ENCODE assay signal across 1 cellular context in the genomic region with DNA sequence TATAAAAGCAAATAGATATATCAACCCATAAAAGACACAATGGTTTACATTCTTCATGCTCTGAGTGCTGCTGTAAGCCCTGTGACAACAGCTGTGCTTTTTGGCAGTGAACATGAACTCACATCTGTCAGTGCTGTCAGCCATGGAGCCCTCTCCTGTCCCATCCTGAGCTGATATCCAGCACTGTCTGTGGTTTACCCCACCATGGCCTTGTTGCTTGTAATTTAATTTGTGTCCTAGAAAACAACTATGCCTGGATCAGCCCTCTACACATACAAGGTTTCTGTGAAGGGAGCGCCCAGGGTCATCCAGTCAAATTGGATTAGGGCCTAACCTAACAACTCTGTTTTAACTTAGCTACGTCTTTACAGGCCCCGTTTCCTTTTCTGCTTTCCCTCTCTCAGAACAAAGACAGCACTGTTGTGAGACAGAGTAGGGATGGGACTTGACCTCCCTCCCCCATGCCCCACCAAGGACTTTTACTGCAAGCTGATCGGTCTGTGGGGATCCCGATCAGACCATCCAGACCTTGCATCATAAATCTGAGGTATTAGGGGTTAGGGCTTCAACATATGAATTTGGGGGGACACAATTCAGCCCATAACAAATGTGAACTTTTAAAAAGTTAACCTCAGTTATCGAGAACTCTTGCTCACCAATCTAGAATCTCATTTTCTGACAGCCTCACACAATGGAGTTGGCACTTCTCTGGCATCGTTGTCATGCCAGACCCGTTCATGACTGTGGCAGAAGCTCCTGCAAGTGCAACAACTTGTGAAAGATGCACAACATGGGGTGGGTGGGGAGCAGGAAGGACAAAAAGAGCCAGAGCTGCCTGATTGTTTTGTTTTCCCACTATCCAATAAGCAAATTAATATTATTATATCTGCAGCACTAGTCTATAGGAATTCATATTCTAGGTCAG.
A peak's percentile ranks its signal among the peaks of the same experiment; 100 is the strongest.
TF ChIP-seq lines count a peak whose summit lies in the region.

No MANE protein-coding gene starts in this region.

TF ChIP-seq in HepG2, 621 proteins besides CTCF, POLR2A, EP300 and RAD21 (continued from another document and continues in another):
- TF ChIP-seq HNRNPH1 (optimal IDR thresholded peaks at IDR 0.05; ENCODE audit: low read depth, low read length) (no peak), ZNF451 (CRISPR knock-in tag; IDR thresholded peaks at IDR 0.05) (no peak), KDM3A (CRISPR knock-in tag; IDR thresholded peaks at IDR 0.05; ENCODE audit: low read depth) (no peak), NCOR1 (IDR thresholded peaks at IDR 0.05; ENCODE audit: borderline replicate concordance, low read length) (no peak), NFKB2 (CRISPR knock-in tag; IDR thresholded peaks at IDR 0.05; ENCODE audit: borderline replicate concordance) (no peak), ATF1 (CRISPR knock-in tag; IDR thresholded peaks at IDR 0.05) (no peak), ZNF552 (CRISPR knock-in tag; IDR thresholded peaks at IDR 0.05; ENCODE audit: borderline replicate concordance) (no peak), FOSL2 (CRISPR knock-in tag; IDR thresholded peaks at IDR 0.05) (no peak), RORA (CRISPR knock-in tag; IDR thresholded peaks at IDR 0.05) (no peak), SP2 (CRISPR knock-in tag; IDR thresholded peaks at IDR 0.05) (no peak), ZIK1 (CRISPR knock-in tag; IDR thresholded peaks at IDR 0.05; ENCODE audit: borderline replicate concordance, low read depth) (no peak), MIER3 (CRISPR knock-in tag; IDR thresholded peaks at IDR 0.05; ENCODE audit: borderline replicate concordance) (no peak), ZFY (CRISPR knock-in tag; IDR thresholded peaks at IDR 0.05) (peak; percentile 75), CCDC6 (CRISPR knock-in tag; IDR thresholded peaks at IDR 0.05) (no peak), ZNF333 (CRISPR knock-in tag; IDR thresholded peaks at IDR 0.05; ENCODE audit: borderline replicate concordance) (no peak), TEAD2 (CRISPR knock-in tag; IDR thresholded peaks at IDR 0.05) (no peak), ZNF562 (CRISPR knock-in tag; IDR thresholded peaks at IDR 0.05; ENCODE audit: borderline replicate concordance) (no peak), ZNF256 (CRISPR knock-in tag; conservative IDR thresholded peaks at IDR 0.05) (no peak), IRX3 (CRISPR knock-in tag; IDR thresholded peaks at IDR 0.05; ENCODE audit: borderline replicate concordance, low read depth) (no peak), ZSCAN22 (CRISPR knock-in tag; IDR thresholded peaks at IDR 0.05) (no peak), CBX5 (CRISPR knock-in tag; IDR thresholded peaks at IDR 0.05; ENCODE audit: borderline replicate concordance) (0 out of 2 replicates have a peak, but pooled peaks have one; percentile 15), NFATC3 (CRISPR knock-in tag; IDR thresholded peaks at IDR 0.05) (no peak), ZNF598 (CRISPR knock-in tag; IDR thresholded peaks at IDR 0.05; ENCODE audit: borderline replicate concordance) (no peak), RBM22 (optimal IDR thresholded peaks at IDR 0.05; ENCODE audit: low read length) (no peak), ARNT2 (CRISPR knock-in tag; IDR thresholded peaks at IDR 0.05; ENCODE audit: low read depth) (0 out of 2 replicates have a peak, but pooled peaks have one; percentile 35), RBAK (CRISPR knock-in tag; IDR thresholded peaks at IDR 0.05) (no peak), CSRNP2 (CRISPR knock-in tag; conservative IDR thresholded peaks at IDR 0.05; ENCODE audit: low read depth) (no peak), PHF5A (CRISPR knock-in tag; IDR thresholded peaks at IDR 0.05; ENCODE audit: low read depth, unreplicated experiment) (no peak), MATR3 (CRISPR knock-in tag; IDR thresholded peaks at IDR 0.05) (no peak), IKZF1 (IDR thresholded peaks at IDR 0.05) (no peak), ZBTB42 (CRISPR knock-in tag; IDR thresholded peaks at IDR 0.05) (peak; percentile 56; the same call in 1 of the 2 replicates), NBN (conservative IDR thresholded peaks at IDR 0.05) (no peak), ZNF724P (CRISPR knock-in tag; IDR thresholded peaks at IDR 0.05; ENCODE audit: borderline replicate concordance) (peak; percentile 62; the same call in 1 of the 2 replicates), SALL1 (CRISPR knock-in tag; IDR thresholded peaks at IDR 0.05) (peak; percentile 78), ZMYM4 (CRISPR knock-in tag; IDR thresholded peaks at IDR 0.05) (peak; percentile 69), JARID2 (CRISPR knock-in tag; IDR thresholded peaks at IDR 0.05; ENCODE audit: insufficient replicate concordance) (no peak), ISL2 (CRISPR knock-in tag; IDR thresholded peaks at IDR 0.05) (peak; percentile 66), MXI1 (IDR thresholded peaks at IDR 0.05; ENCODE audit: borderline replicate concordance, low read depth, low read length) (no peak), NR2F6 (IDR thresholded peaks at IDR 0.05) (peak; percentile 67), NR2F6 (CRISPR knock-in tag; IDR thresholded peaks at IDR 0.05) (no peak; the same call in 1 of the 2 replicates), NRL (CRISPR knock-in tag; IDR thresholded peaks at IDR 0.05; ENCODE audit: borderline replicate concordance) (no peak), CBX2 (IDR thresholded peaks at IDR 0.05; ENCODE audit: low read depth, low read length) (no peak), CBX2 (CRISPR knock-in tag; IDR thresholded peaks at IDR 0.05; ENCODE audit: low read depth) (no peak), HMGA1 (CRISPR knock-in tag; conservative IDR thresholded peaks at IDR 0.05) (no peak), DNMT1 (CRISPR knock-in tag; IDR thresholded peaks at IDR 0.05) (no peak), RELA (CRISPR knock-in tag; IDR thresholded peaks at IDR 0.05) (no peak)
- TF ChIP-seq, protein P1, sequence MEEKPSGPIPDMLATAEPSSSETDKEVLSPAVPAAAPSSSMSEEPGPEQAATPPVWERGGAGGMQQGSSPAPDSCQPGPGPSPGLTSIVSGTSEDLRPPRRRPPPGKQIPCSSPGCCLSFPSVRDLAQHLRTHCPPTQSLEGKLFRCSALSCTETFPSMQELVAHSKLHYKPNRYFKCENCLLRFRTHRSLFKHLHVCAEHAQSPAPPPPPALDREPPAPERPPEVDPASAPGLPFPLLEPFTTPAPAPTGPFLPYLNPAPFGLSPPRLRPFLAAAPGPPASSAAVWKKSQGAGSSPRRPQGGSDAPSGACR (CRISPR knock-in tag; IDR thresholded peaks at IDR 0.05), result no peak
- TF ChIP-seq, protein P2, sequence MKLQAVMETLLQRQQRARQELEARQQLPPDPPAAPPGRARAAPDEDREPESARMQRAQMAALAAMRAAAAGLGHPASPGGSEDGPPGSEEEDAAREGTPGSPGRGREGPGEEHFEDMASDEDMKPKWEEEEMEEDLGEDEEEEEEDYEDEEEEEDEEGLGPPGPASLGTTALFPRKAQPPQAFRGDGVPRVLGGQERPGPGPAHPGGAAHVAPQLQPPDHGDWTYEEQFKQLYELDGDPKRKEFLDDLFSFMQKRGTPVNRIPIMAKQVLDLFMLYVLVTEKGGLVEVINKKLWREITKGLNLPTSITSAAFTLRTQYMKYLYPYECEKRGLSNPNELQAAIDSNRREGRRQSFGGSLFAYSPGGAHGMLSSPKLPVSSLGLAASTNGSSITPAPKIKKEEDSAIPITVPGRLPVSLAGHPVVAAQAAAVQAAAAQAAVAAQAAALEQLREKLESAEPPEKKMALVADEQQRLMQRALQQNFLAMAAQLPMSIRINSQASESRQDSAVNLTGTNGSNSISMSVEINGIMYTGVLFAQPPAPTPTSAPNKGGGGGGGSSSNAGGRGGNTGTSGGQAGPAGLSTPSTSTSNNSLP (IDR thresholded peaks at IDR 0.05; ENCODE audit: low read depth, low read length), result 0 out of 2 replicates have a peak, but pooled peaks have one; percentile 22
- TF ChIP-seq, protein P3, sequence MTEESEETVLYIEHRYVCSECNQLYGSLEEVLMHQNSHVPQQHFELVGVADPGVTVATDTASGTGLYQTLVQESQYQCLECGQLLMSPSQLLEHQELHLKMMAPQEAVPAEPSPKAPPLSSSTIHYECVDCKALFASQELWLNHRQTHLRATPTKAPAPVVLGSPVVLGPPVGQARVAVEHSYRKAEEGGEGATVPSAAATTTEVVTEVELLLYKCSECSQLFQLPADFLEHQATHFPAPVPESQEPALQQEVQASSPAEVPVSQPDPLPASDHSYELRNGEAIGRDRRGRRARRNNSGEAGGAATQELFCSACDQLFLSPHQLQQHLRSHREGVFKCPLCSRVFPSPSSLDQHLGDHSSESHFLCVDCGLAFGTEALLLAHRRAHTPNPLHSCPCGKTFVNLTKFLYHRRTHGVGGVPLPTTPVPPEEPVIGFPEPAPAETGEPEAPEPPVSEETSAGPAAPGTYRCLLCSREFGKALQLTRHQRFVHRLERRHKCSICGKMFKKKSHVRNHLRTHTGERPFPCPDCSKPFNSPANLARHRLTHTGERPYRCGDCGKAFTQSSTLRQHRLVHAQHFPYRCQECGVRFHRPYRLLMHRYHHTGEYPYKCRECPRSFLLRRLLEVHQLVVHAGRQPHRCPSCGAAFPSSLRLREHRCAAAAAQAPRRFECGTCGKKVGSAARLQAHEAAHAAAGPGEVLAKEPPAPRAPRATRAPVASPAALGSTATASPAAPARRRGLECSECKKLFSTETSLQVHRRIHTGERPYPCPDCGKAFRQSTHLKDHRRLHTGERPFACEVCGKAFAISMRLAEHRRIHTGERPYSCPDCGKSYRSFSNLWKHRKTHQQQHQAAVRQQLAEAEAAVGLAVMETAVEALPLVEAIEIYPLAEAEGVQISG (CRISPR knock-in tag; IDR thresholded peaks at IDR 0.05), result peak; percentile 41; the same call in 1 of the 2 replicates
- TF ChIP-seq, protein P4, sequence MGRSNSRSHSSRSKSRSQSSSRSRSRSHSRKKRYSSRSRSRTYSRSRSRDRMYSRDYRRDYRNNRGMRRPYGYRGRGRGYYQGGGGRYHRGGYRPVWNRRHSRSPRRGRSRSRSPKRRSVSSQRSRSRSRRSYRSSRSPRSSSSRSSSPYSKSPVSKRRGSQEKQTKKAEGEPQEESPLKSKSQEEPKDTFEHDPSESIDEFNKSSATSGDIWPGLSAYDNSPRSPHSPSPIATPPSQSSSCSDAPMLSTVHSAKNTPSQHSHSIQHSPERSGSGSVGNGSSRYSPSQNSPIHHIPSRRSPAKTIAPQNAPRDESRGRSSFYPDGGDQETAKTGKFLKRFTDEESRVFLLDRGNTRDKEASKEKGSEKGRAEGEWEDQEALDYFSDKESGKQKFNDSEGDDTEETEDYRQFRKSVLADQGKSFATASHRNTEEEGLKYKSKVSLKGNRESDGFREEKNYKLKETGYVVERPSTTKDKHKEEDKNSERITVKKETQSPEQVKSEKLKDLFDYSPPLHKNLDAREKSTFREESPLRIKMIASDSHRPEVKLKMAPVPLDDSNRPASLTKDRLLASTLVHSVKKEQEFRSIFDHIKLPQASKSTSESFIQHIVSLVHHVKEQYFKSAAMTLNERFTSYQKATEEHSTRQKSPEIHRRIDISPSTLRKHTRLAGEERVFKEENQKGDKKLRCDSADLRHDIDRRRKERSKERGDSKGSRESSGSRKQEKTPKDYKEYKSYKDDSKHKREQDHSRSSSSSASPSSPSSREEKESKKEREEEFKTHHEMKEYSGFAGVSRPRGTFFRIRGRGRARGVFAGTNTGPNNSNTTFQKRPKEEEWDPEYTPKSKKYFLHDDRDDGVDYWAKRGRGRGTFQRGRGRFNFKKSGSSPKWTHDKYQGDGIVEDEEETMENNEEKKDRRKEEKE (IDR thresholded peaks at IDR 0.05), result no peak
- TF ChIP-seq, protein P5, sequence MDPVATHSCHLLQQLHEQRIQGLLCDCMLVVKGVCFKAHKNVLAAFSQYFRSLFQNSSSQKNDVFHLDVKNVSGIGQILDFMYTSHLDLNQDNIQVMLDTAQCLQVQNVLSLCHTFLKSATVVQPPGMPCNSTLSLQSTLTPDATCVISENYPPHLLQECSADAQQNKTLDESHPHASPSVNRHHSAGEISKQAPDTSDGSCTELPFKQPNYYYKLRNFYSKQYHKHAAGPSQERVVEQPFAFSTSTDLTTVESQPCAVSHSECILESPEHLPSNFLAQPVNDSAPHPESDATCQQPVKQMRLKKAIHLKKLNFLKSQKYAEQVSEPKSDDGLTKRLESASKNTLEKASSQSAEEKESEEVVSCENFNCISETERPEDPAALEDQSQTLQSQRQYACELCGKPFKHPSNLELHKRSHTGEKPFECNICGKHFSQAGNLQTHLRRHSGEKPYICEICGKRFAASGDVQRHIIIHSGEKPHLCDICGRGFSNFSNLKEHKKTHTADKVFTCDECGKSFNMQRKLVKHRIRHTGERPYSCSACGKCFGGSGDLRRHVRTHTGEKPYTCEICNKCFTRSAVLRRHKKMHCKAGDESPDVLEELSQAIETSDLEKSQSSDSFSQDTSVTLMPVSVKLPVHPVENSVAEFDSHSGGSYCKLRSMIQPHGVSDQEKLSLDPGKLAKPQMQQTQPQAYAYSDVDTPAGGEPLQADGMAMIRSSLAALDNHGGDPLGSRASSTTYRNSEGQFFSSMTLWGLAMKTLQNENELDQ (CRISPR knock-in tag; IDR thresholded peaks at IDR 0.05; ENCODE audit: borderline replicate concordance), result no peak
- TF ChIP-seq, protein P6, sequence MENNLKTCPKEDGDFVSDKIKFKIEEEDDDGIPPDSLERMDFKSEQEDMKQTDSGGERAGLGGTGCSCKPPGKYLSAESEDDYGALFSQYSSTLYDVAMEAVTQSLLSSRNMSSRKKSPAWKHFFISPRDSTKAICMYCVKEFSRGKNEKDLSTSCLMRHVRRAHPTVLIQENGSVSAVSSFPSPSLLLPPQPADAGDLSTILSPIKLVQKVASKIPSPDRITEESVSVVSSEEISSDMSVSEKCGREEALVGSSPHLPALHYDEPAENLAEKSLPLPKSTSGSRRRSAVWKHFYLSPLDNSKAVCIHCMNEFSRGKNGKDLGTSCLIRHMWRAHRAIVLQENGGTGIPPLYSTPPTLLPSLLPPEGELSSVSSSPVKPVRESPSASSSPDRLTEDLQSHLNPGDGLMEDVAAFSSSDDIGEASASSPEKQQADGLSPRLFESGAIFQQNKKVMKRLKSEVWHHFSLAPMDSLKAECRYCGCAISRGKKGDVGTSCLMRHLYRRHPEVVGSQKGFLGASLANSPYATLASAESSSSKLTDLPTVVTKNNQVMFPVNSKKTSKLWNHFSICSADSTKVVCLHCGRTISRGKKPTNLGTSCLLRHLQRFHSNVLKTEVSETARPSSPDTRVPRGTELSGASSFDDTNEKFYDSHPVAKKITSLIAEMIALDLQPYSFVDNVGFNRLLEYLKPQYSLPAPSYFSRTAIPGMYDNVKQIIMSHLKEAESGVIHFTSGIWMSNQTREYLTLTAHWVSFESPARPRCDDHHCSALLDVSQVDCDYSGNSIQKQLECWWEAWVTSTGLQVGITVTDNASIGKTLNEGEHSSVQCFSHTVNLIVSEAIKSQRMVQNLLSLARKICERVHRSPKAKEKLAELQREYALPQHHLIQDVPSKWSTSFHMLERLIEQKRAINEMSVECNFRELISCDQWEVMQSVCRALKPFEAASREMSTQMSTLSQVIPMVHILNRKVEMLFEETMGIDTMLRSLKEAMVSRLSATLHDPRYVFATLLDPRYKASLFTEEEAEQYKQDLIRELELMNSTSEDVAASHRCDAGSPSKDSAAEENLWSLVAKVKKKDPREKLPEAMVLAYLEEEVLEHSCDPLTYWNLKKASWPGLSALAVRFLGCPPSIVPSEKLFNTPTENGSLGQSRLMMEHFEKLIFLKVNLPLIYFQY (CRISPR knock-in tag; IDR thresholded peaks at IDR 0.05; ENCODE audit: borderline replicate concordance), result no peak
